9 cellular contexts compared by ENCODE assay signal in genomic region chr7:75737856-75738603, GRCh38. TPM values are rescaled to one million over a fixed set of nuclear protein-coding genes. Genes with fewer than 3 reads are reported as not detected.
DNase-seq lines count a peak whose midpoint lies in the region; ATAC-seq and TF ChIP-seq lines count a peak whose summit lies in the region.
"Had no signal": no experiment of that assay in that cellular context is flagged by ENCODE, and none has a peak within 500 bp of the region (broad histone marks: within the 10 kb centered on the region; RNA-seq: fewer than 3 reads in every experiment).

No MANE protein-coding gene starts in this region.

- H2AFZ ChIP-seq in parathyroid adenoma = peak overlapping the region; percentile 100

- no peak for TF ChIP-seq EP300 in esophagus muscularis mucosa (IDR thresholded peaks at IDR 0.05)

- ATAC-seq in GM21737 (IDR thresholded peaks at IDR 0.05; ENCODE audit: unreplicated experiment) = no peak
- no peak for ATAC-seq in GM19463 (IDR thresholded peaks at IDR 0.05; ENCODE audit: unreplicated experiment)

- peak overlapping the region; percentile 94 for H3K4me3 ChIP-seq in SJSA1
- H3K4me3 ChIP-seq in esophagus muscularis mucosa = peak overlapping the region; percentile 75 to 100 (median 94)
- peak overlapping the region; percentile 84 for H3K4me3 ChIP-seq in parathyroid adenoma (ENCODE audit: low read depth, low read length)

- no peaks in the 10 kb centered on the region for H3K27me3 ChIP-seq in SJSA1 (replicated peaks)
- H3K27me3 ChIP-seq in esophagus muscularis mucosa = no peaks in the 10 kb centered on the region
- H3K27me3 ChIP-seq in parathyroid adenoma (ENCODE audit: control insufficient read depth, insufficient read depth, low read length) = no peaks in the 10 kb centered on the region

- H3K9me3 ChIP-seq in SJSA1 (replicated peaks) (0 out of 2 replicates have a peak, but pooled peaks cover 3% of the 10 kb centered on the region), esophagus muscularis mucosa (no peaks in the 10 kb centered on the region), parathyroid adenoma (ENCODE audit: control insufficient read depth, low read length) (no peaks in the 10 kb centered on the region)

- intact Hi-C loops in esophagus muscularis mucosa (cut with DNase I) = no loop called here

- H3K4me1 ChIP-seq in SJSA1 (replicated peaks) = peaks cover 36% of the 10 kb centered on the region
- peaks cover 26 to 39% (median 33%) of the 10 kb centered on the region in 4 donors for H3K4me1 ChIP-seq in esophagus muscularis mucosa
- no peaks in the 10 kb centered on the region for H3K4me1 ChIP-seq in parathyroid adenoma

- no peaks in the 10 kb centered on the region for H3K36me3 ChIP-seq in SJSA1
- H3K36me3 ChIP-seq in esophagus muscularis mucosa = peaks cover 0 to 5% (median 2%) of the 10 kb centered on the region in 4 donors
- H3K36me3 ChIP-seq in parathyroid adenoma (ENCODE audit: control insufficient read depth, insufficient read depth, low read length) = no peaks in the 10 kb centered on the region

- H3K27ac ChIP-seq in SJSA1 (peak overlapping the region; percentile 50), esophagus muscularis mucosa (replicated peaks in 1 of 4) (peak overlapping the region; percentile 89 to 92 (median 90)), parathyroid adenoma (peak overlapping the region; percentile 62)

- TF ChIP-seq CTCF in esophagus muscularis mucosa (IDR thresholded peaks at IDR 0.05) = no peak
- no peak for TF ChIP-seq CTCF in parathyroid adenoma (IDR thresholded peaks at IDR 0.05)

- no peak for TF ChIP-seq POLR2A in esophagus muscularis mucosa (IDR thresholded peaks at IDR 0.05; ENCODE audit: low read depth)

- DNase-seq in NOMO-1 (lab: John Stamatoyannopoulos, UW; ENCODE audit: unreplicated experiment in 2 of 2) = peak; percentile 42 to 53
- DNase-seq in NOMO-1 treated with DMSO at 0.1 percent for 48 hours (lab: John Stamatoyannopoulos, UW; ENCODE audit: unreplicated experiment) = no peak
- DNase-seq in SJSA1 (ENCODE audit: low read depth in 1 of 2, low spot score in 2 of 2) = peak; percentile 42 to 45
- DNase-seq in esophagus muscularis mucosa (ENCODE audit: extremely low spot score) = no peak
- no peak for DNase-seq in LoVo (ENCODE audit: low spot score)

- H3K9ac ChIP-seq in parathyroid adenoma = peak overlapping the region; percentile 50

- 7% methylated on average over 18 of the region's 18 CpGs for WGBS in esophagus muscularis mucosa

- H3K4me2 ChIP-seq in parathyroid adenoma (ENCODE audit: low read length) = peak overlapping the region; percentile 96

- H3K79me2 ChIP-seq in parathyroid adenoma = no peaks in the 10 kb centered on the region

RNA-seq across cellular contexts. Expression of gene HIP1, which starts 0.7 kb away (rescaled TPM):
- total RNA-seq in SJSA1 (2014; rRNA removed; shearing (Covaris generic)) = 24.7 and 25.8 TPM in 2 replicates
- total RNA-seq in esophagus muscularis mucosa = 10 to 100 TPM; 15.8 to 33.2 (median 22.8) TPM

RNA-seq across cellular contexts. Expression of gene CCL26, which starts 34.0 kb away (rescaled TPM):
- 15.1 and 30.1 TPM in 2 replicates for total RNA-seq in SJSA1 (2014; rRNA removed; shearing (Covaris generic))
- total RNA-seq in esophagus muscularis mucosa = 1 to 10 TPM in 2 of 4 donors, not detected in 2; 1.2 to 2.0 TPM
- total RNA-seq: dermis microvascular lymphatic vessel endothelial cell had no signal

Comparison
In these comparisons a context has a peak if more than half of its experiments do, and no peak if none do; other contexts are left out.
1. DNase-seq: peak in NOMO-1 (2 of 2) and SJSA1 (2 of 2); none in NOMO-1 treated with DMSO at 0.1 percent for 48 hours (single experiment), esophagus muscularis mucosa (single experiment) and LoVo (single experiment).
2. Peak in every context shown above with its lines, with median percentiles within 50 percentile points of each other: H3K27ac ChIP-seq and H3K4me3 ChIP-seq.